Comparison of ENCODE assay signal across 1 cellular context in genomic region chr17:64369007-64369893, GRCh38.
TF ChIP-seq lines count a peak whose summit lies in the region.

No MANE protein-coding gene starts in this region.

TF ChIP-seq in HepG2, 621 proteins besides CTCF, POLR2A, EP300 and RAD21 (continued from another document and continues in another):
- TF ChIP-seq IKZF5 (CRISPR knock-in tag; IDR thresholded peaks at IDR 0.05) (peak; percentile 47; the same call in 1 of the 2 replicates), ZBTB43 (CRISPR knock-in tag; conservative IDR thresholded peaks at IDR 0.05) (no peak), EED (CRISPR knock-in tag; IDR thresholded peaks at IDR 0.05) (no peak), ZNF510 (CRISPR knock-in tag; IDR thresholded peaks at IDR 0.05; ENCODE audit: low read depth) (0 out of 2 replicates have a peak, but pooled peaks have one; percentile 85), HOXD1 (CRISPR knock-in tag; IDR thresholded peaks at IDR 0.05) (no peak), RAD51 (IDR thresholded peaks at IDR 0.05; ENCODE audit: borderline replicate concordance) (no peak), ZNF260 (CRISPR knock-in tag; IDR thresholded peaks at IDR 0.05; ENCODE audit: borderline replicate concordance, low read depth) (no peak), ZNF614 (CRISPR knock-in tag; IDR thresholded peaks at IDR 0.05; ENCODE audit: borderline replicate concordance) (peak; percentile 62; the same call in 1 of the 2 replicates), CHCHD3 (CRISPR knock-in tag; IDR thresholded peaks at IDR 0.05) (peak; percentile 42; the same call in 1 of the 2 replicates), FOXC1 (CRISPR knock-in tag; IDR thresholded peaks at IDR 0.05; ENCODE audit: borderline replicate concordance) (peak; percentile 39; the same call in 1 of the 2 replicates), FOXK2 (IDR thresholded peaks at IDR 0.05) (no peak), ZNF772 (CRISPR knock-in tag; IDR thresholded peaks at IDR 0.05) (0 out of 2 replicates have a peak, but pooled peaks have one; percentile 64), ZNF724P (CRISPR knock-in tag; IDR thresholded peaks at IDR 0.05; ENCODE audit: borderline replicate concordance) (peak; percentile 86; the same call in 1 of the 2 replicates), NCOA2 (CRISPR knock-in tag; IDR thresholded peaks at IDR 0.05) (0 out of 2 replicates have a peak, but pooled peaks have one; percentile 53), SCMH1 (CRISPR knock-in tag; IDR thresholded peaks at IDR 0.05; ENCODE audit: borderline replicate concordance) (no peak), ZNF547 (CRISPR knock-in tag; IDR thresholded peaks at IDR 0.05) (0 out of 2 replicates have a peak, but pooled peaks have one; percentile 43), WIZ (CRISPR knock-in tag; IDR thresholded peaks at IDR 0.05) (peak; percentile 93), MXD4 (CRISPR knock-in tag; IDR thresholded peaks at IDR 0.05) (peak; percentile 39; the same call in 1 of the 2 replicates), ARHGAP35 (CRISPR knock-in tag; IDR thresholded peaks at IDR 0.05; ENCODE audit: borderline replicate concordance) (no peak), ZNF629 (CRISPR knock-in tag; conservative IDR thresholded peaks at IDR 0.05) (0 out of 2 replicates have a peak, but pooled peaks have one; percentile 11), TGIF2 (CRISPR knock-in tag; IDR thresholded peaks at IDR 0.05) (peak; percentile 47; the same call in 1 of the 2 replicates), POGZ (CRISPR knock-in tag; IDR thresholded peaks at IDR 0.05) (peak; percentile 78), ZNF264 (CRISPR knock-in tag; IDR thresholded peaks at IDR 0.05) (peak; percentile 51; the same call in 1 of the 2 replicates), MYPOP (CRISPR knock-in tag; IDR thresholded peaks at IDR 0.05) (peak; percentile 71), NRL (CRISPR knock-in tag; IDR thresholded peaks at IDR 0.05; ENCODE audit: borderline replicate concordance) (peak; percentile 77; the same call in 1 of the 2 replicates), ZNF331 (CRISPR knock-in tag; IDR thresholded peaks at IDR 0.05) (peak; percentile 63), KDM5B (CRISPR knock-in tag; IDR thresholded peaks at IDR 0.05; ENCODE audit: borderline replicate concordance) (peak; percentile 77; the same call in 1 of the 2 replicates), ZNF205 (CRISPR knock-in tag; IDR thresholded peaks at IDR 0.05) (peak; percentile 38; the same call in 1 of the 2 replicates), ZNF234 (CRISPR knock-in tag; conservative IDR thresholded peaks at IDR 0.05) (no peak), CHD4 (IDR thresholded peaks at IDR 0.05; ENCODE audit: borderline replicate concordance, low read length) (0 out of 2 replicates have a peak, but pooled peaks have one; percentile 14), HDAC2 (CRISPR knock-in tag; IDR thresholded peaks at IDR 0.05) (peak; percentile 83), REPIN1 (CRISPR knock-in tag; IDR thresholded peaks at IDR 0.05; ENCODE audit: borderline replicate concordance, low read depth) (peak; percentile 79), KAT8 (CRISPR knock-in tag; IDR thresholded peaks at IDR 0.05) (peak; percentile 53), IRX3 (CRISPR knock-in tag; IDR thresholded peaks at IDR 0.05; ENCODE audit: borderline replicate concordance, low read depth) (peak; percentile 70; the same call in 1 of the 2 replicates), E2F1 (CRISPR knock-in tag; IDR thresholded peaks at IDR 0.05) (no peak), ZNF770 (CRISPR knock-in tag; IDR thresholded peaks at IDR 0.05) (no peak), ZFP62 (CRISPR knock-in tag; IDR thresholded peaks at IDR 0.05) (no peak)
- TF ChIP-seq, protein P1, sequence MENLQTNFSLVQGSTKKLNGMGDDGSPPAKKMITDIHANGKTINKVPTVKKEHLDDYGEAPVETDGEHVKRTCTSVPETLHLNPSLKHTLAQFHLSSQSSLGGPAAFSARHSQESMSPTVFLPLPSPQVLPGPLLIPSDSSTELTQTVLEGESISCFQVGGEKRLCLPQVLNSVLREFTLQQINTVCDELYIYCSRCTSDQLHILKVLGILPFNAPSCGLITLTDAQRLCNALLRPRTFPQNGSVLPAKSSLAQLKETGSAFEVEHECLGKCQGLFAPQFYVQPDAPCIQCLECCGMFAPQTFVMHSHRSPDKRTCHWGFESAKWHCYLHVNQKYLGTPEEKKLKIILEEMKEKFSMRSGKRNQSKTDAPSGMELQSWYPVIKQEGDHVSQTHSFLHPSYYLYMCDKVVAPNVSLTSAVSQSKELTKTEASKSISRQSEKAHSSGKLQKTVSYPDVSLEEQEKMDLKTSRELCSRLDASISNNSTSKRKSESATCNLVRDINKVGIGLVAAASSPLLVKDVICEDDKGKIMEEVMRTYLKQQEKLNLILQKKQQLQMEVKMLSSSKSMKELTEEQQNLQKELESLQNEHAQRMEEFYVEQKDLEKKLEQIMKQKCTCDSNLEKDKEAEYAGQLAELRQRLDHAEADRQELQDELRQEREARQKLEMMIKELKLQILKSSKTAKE (CRISPR knock-in tag; IDR thresholded peaks at IDR 0.05; ENCODE audit: borderline replicate concordance), result peak; percentile 46; the same call in 1 of the 2 replicates
- TF ChIP-seq, protein P2, sequence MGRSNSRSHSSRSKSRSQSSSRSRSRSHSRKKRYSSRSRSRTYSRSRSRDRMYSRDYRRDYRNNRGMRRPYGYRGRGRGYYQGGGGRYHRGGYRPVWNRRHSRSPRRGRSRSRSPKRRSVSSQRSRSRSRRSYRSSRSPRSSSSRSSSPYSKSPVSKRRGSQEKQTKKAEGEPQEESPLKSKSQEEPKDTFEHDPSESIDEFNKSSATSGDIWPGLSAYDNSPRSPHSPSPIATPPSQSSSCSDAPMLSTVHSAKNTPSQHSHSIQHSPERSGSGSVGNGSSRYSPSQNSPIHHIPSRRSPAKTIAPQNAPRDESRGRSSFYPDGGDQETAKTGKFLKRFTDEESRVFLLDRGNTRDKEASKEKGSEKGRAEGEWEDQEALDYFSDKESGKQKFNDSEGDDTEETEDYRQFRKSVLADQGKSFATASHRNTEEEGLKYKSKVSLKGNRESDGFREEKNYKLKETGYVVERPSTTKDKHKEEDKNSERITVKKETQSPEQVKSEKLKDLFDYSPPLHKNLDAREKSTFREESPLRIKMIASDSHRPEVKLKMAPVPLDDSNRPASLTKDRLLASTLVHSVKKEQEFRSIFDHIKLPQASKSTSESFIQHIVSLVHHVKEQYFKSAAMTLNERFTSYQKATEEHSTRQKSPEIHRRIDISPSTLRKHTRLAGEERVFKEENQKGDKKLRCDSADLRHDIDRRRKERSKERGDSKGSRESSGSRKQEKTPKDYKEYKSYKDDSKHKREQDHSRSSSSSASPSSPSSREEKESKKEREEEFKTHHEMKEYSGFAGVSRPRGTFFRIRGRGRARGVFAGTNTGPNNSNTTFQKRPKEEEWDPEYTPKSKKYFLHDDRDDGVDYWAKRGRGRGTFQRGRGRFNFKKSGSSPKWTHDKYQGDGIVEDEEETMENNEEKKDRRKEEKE (IDR thresholded peaks at IDR 0.05), result no peak
- TF ChIP-seq, protein P3, sequence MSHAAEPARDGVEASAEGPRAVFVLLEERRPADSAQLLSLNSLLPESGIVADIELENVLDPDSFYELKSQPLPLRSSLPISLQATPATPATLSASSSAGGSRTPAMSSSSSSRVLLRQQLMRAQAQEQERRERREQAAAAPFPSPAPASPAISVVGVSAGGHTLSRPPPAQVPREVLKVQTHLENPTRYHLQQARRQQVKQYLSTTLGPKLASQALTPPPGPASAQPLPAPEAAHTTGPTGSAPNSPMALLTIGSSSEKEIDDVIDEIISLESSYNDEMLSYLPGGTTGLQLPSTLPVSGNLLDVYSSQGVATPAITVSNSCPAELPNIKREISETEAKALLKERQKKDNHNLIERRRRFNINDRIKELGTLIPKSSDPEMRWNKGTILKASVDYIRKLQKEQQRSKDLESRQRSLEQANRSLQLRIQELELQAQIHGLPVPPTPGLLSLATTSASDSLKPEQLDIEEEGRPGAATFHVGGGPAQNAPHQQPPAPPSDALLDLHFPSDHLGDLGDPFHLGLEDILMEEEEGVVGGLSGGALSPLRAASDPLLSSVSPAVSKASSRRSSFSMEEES (CRISPR knock-in tag; IDR thresholded peaks at IDR 0.05), result peak; percentile 13; the same call in 1 of the 2 replicates
- TF ChIP-seq, protein P4, sequence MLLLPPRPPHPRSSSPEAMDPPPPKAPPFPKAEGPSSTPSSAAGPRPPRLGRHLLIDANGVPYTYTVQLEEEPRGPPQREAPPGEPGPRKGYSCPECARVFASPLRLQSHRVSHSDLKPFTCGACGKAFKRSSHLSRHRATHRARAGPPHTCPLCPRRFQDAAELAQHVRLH (CRISPR knock-in tag; IDR thresholded peaks at IDR 0.05; ENCODE audit: borderline replicate concordance, low read depth), result 0 out of 2 replicates have a peak, but pooled peaks have one; percentile 24
- TF ChIP-seq, protein P5, sequence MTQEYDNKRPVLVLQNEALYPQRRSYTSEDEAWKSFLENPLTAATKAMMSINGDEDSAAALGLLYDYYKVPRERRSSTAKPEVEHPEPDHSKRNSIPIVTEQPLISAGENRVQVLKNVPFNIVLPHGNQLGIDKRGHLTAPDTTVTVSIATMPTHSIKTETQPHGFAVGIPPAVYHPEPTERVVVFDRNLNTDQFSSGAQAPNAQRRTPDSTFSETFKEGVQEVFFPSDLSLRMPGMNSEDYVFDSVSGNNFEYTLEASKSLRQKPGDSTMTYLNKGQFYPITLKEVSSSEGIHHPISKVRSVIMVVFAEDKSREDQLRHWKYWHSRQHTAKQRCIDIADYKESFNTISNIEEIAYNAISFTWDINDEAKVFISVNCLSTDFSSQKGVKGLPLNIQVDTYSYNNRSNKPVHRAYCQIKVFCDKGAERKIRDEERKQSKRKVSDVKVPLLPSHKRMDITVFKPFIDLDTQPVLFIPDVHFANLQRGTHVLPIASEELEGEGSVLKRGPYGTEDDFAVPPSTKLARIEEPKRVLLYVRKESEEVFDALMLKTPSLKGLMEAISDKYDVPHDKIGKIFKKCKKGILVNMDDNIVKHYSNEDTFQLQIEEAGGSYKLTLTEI (CRISPR knock-in tag; conservative IDR thresholded peaks at IDR 0.05), result no peak
